Comparison of ENCODE assay signal across 1 cellular context in the genomic region with DNA sequence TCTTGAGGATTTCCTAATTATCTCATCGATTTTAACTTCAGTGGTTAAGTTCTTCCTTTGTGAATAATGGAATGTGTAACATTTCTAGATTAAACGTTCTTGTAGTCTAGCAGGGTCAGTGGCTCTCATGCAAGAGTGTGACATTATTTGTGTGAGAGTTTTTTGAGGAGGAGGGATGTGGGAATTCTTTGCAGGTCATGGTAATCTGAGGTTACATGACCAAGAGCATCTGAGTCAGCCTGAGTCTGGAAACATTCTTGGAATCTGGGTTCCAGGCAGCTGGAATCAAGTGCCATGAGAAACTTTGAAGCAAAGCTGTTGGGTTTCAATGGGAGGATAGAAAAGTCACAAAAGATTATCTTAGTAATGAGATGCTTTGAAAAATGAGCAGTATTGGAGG.
TF ChIP-seq lines count a peak whose summit lies in the region.

No MANE protein-coding gene starts in this region.

TF ChIP-seq in GM23338, 12 proteins besides CTCF, POLR2A, EP300 and RAD21 (continued from another document):
- TF ChIP-seq, protein P1, sequence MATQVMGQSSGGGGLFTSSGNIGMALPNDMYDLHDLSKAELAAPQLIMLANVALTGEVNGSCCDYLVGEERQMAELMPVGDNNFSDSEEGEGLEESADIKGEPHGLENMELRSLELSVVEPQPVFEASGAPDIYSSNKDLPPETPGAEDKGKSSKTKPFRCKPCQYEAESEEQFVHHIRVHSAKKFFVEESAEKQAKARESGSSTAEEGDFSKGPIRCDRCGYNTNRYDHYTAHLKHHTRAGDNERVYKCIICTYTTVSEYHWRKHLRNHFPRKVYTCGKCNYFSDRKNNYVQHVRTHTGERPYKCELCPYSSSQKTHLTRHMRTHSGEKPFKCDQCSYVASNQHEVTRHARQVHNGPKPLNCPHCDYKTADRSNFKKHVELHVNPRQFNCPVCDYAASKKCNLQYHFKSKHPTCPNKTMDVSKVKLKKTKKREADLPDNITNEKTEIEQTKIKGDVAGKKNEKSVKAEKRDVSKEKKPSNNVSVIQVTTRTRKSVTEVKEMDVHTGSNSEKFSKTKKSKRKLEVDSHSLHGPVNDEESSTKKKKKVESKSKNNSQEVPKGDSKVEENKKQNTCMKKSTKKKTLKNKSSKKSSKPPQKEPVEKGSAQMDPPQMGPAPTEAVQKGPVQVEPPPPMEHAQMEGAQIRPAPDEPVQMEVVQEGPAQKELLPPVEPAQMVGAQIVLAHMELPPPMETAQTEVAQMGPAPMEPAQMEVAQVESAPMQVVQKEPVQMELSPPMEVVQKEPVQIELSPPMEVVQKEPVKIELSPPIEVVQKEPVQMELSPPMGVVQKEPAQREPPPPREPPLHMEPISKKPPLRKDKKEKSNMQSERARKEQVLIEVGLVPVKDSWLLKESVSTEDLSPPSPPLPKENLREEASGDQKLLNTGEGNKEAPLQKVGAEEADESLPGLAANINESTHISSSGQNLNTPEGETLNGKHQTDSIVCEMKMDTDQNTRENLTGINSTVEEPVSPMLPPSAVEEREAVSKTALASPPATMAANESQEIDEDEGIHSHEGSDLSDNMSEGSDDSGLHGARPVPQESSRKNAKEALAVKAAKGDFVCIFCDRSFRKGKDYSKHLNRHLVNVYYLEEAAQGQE (IDR thresholded peaks at IDR 0.05; ENCODE audit: unreplicated experiment) = no peak
- TF ChIP-seq POLR2AphosphoS5 (IDR thresholded peaks at IDR 0.05; ENCODE audit: low read depth) (no peak), EZH2phosphoT487 (IDR thresholded peaks at IDR 0.05; ENCODE audit: unreplicated experiment) (no peak), NANOG (IDR thresholded peaks at IDR 0.05; ENCODE audit: borderline replicate concordance) (no peak), CREB1 (CRISPR knock-in tag; IDR thresholded peaks at IDR 0.05; ENCODE audit: low read depth) (no peak), EZH2 (IDR thresholded peaks at IDR 0.05; ENCODE audit: low read depth, unreplicated experiment) (no peak), ZNF331 (CRISPR knock-in tag; IDR thresholded peaks at IDR 0.05; ENCODE audit: low read depth) (no peak)
- TF ChIP-seq, protein P2, sequence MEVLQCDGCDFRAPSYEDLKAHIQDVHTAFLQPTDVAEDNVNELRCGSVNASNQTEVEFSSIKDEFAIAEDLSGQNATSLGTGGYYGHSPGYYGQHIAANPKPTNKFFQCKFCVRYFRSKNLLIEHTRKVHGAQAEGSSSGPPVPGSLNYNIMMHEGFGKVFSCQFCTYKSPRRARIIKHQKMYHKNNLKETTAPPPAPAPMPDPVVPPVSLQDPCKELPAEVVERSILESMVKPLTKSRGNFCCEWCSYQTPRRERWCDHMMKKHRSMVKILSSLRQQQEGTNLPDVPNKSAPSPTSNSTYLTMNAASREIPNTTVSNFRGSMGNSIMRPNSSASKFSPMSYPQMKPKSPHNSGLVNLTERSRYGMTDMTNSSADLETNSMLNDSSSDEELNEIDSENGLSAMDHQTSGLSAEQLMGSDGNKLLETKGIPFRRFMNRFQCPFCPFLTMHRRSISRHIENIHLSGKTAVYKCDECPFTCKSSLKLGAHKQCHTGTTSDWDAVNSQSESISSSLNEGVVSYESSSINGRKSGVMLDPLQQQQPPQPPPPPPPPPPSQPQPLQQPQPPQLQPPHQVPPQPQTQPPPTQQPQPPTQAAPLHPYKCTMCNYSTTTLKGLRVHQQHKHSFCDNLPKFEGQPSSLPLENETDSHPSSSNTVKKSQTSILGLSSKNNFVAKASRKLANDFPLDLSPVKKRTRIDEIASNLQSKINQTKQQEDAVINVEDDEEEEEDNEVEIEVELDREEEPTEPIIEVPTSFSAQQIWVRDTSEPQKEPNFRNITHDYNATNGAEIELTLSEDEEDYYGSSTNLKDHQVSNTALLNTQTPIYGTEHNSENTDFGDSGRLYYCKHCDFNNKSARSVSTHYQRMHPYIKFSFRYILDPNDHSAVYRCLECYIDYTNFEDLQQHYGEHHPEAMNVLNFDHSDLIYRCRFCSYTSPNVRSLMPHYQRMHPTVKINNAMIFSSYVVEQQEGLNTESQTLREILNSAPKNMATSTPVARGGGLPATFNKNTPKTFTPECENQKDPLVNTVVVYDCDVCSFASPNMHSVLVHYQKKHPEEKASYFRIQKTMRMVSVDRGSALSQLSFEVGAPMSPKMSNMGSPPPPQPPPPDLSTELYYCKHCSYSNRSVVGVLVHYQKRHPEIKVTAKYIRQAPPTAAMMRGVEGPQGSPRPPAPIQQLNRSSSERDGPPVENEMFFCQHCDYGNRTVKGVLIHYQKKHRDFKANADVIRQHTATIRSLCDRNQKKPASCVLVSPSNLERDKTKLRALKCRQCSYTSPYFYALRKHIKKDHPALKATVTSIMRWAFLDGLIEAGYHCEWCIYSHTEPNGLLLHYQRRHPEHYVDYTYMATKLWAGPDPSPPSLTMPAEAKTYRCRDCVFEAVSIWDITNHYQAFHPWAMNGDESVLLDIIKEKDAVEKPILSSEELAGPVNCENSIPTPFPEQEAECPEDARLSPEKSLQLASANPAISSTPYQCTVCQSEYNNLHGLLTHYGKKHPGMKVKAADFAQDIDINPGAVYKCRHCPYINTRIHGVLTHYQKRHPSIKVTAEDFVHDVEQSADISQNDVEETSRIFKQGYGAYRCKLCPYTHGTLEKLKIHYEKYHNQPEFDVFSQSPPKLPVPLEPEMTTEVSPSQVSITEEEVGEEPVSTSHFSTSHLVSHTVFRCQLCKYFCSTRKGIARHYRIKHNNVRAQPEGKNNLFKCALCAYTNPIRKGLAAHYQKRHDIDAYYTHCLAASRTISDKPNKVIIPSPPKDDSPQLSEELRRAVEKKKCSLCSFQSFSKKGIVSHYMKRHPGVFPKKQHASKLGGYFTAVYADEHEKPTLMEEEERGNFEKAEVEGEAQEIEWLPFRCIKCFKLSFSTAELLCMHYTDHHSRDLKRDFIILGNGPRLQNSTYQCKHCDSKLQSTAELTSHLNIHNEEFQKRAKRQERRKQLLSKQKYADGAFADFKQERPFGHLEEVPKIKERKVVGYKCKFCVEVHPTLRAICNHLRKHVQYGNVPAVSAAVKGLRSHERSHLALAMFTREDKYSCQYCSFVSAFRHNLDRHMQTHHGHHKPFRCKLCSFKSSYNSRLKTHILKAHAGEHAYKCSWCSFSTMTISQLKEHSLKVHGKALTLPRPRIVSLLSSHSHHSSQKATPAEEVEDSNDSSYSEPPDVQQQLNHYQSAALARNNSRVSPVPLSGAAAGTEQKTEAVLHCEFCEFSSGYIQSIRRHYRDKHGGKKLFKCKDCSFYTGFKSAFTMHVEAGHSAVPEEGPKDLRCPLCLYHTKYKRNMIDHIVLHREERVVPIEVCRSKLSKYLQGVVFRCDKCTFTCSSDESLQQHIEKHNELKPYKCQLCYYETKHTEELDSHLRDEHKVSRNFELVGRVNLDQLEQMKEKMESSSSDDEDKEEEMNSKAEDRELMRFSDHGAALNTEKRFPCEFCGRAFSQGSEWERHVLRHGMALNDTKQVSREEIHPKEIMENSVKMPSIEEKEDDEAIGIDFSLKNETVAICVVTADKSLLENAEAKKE (CRISPR knock-in tag; IDR thresholded peaks at IDR 0.05) = no peak
- TF ChIP-seq, protein P3, sequence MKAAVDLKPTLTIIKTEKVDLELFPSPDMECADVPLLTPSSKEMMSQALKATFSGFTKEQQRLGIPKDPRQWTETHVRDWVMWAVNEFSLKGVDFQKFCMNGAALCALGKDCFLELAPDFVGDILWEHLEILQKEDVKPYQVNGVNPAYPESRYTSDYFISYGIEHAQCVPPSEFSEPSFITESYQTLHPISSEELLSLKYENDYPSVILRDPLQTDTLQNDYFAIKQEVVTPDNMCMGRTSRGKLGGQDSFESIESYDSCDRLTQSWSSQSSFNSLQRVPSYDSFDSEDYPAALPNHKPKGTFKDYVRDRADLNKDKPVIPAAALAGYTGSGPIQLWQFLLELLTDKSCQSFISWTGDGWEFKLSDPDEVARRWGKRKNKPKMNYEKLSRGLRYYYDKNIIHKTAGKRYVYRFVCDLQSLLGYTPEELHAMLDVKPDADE (IDR thresholded peaks at IDR 0.05) = no peak
